Comparison of ENCODE assay signal across 1 cellular context in the genomic region with DNA sequence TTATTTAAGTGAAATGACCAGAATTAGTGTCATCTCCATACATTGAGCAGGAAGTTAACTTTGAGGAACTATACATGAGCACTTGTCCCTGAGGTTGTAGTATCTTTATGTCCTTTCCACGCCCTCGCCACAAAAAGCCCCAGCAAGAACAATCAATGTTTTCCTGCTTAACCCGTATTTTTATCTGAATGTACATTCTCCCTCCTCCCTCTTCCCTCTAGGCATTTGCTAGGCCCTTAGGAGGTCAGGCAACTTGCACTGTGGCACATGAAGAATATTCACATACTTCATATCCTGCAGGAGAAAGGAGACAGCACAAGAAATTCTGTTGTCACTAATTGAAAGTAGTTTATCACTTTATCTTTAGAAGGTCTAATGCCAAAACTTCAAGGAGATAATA.
TF ChIP-seq lines count a peak whose summit lies in the region.

No MANE protein-coding gene starts in this region.

TF ChIP-seq in K562, 482 proteins besides CTCF, POLR2A, EP300 and RAD21:
- TF ChIP-seq ZNF561 (CRISPR knock-in tag; conservative IDR thresholded peaks at IDR 0.05) (no peak), TCF3 (CRISPR knock-in tag; IDR thresholded peaks at IDR 0.05) (peak; percentile 21; the same call in 1 of the 2 replicates)
TF ChIP-seq in K562: peak in this region for 1.
